Comparison of ENCODE assay signal across 17 cellular contexts in genomic region chr17:68707032-68707431, GRCh38.
DNase-seq lines count a peak whose midpoint lies in the region; ATAC-seq and TF ChIP-seq lines count a peak whose summit lies in the region.
"Had no signal": no experiment of that assay in that cellular context is flagged by ENCODE, and none has a peak within 500 bp of the region (broad histone marks: within the 10 kb centered on the region; RNA-seq: fewer than 3 reads in every experiment).

No MANE protein-coding gene starts in this region.

- H3K27me3 ChIP-seq in IMR-90 (ENCODE audit: control insufficient read depth, insufficient read depth, low read length) (no peaks in the 10 kb centered on the region), thyroid gland (no peaks in the 10 kb centered on the region)

- no peak overlapping the region for H2BK15ac ChIP-seq in IMR-90 (ENCODE audit: low read depth, low read length)

- H2AK9ac ChIP-seq in IMR-90 (replicated peaks; ENCODE audit: low read depth, low read length, poor library complexity) = no peak overlapping the region

- no peak overlapping the region for H2AFZ ChIP-seq in IMR-90 (replicated peaks; ENCODE audit: low read length, poor library complexity)

- no peak overlapping the region for H3K23ac ChIP-seq in IMR-90 (ENCODE audit: low read depth, low read length)

- H3K27ac ChIP-seq in IMR-90 (ENCODE audit: insufficient read depth, low read length) (no peak overlapping the region), thyroid gland (no peak overlapping the region)
- H3K27ac ChIP-seq: A549 had no signal

- no peaks in the 10 kb centered on the region for H3K79me1 ChIP-seq in IMR-90 (ENCODE audit: low read depth in 1 of 2, low read length in 2 of 2)

- no peak overlapping the region for H3K4me2 ChIP-seq in IMR-90 (ENCODE audit: low read depth, low read length)
- H3K4me2 ChIP-seq: A549 had no signal

- no TSS peak for BruUV-seq in IMR-90 (replicated peaks; lab: Mats Ljungman, UMichigan)

- ATAC-seq in IMR-90 (ENCODE audit: low read depth) = peak; percentile 79
- no peak for ATAC-seq in GM18867 (IDR thresholded peaks at IDR 0.05; ENCODE audit: unreplicated experiment)
- ATAC-seq: A549; activated CD8-positive, alpha-beta memory T cell treated with anti-CD3 and anti-CD28 coated beads, Interleukin-2, amount 10 ng/mL, durations not matched to agents 7 days and 5 days had no signal

- H3K56ac ChIP-seq in IMR-90 (ENCODE audit: extremely low read depth, insufficient read depth, low read length) = no peak overlapping the region

- no peak overlapping the region for H3K4me3 ChIP-seq in AG04449 (ENCODE audit: low read depth, low read length)
- H3K4me3 ChIP-seq in IMR-90 (ENCODE audit: insufficient read depth, low read depth, low read length) = no peak overlapping the region
- H3K4me3 ChIP-seq in choroid plexus epithelial cell (ENCODE audit: low read depth, low read length) = no peak overlapping the region
- no peak overlapping the region for H3K4me3 ChIP-seq in thyroid gland (replicated peaks in 1 of 3)
- H3K4me3 ChIP-seq: A549 had no signal

- no peak overlapping the region for H3K18ac ChIP-seq in IMR-90 (ENCODE audit: low read depth, low read length)

- POLR2A ChIA-PET in AG04449 (lab: Yijun Ruan, JAX) = interaction anchor here (1.2 kb wide), 1 partner anchor 195 kb away, joined by 4 read pairs; the partner anchor contains the start of gene PRKAR1A
- POLR2A ChIA-PET in IMR-90 (lab: Charles Lee; ENCODE audit: unreplicated experiment) = interaction anchor here (0.6 kb wide), 1 partner anchor 674 kb away, joined by 17 read pairs; no protein-coding TSS in a partner anchor

- in situ Hi-C loops in IMR-90 (cut with MboI; ENCODE audit: low sequenced_read_pairs) = no loop called here

- H2BK5ac ChIP-seq in IMR-90 (ENCODE audit: low read depth, low read length, poor library complexity, severe bottlenecking) = no peak overlapping the region

- intact Hi-C loops in IMR-90 (cut with micrococcal nuclease) = no loop called here
- intact Hi-C loops in thyroid gland (cut with DNase I) = no loop called here

- no peak for TF ChIP-seq POLR2A in IMR-90 (IDR thresholded peaks at IDR 0.05; ENCODE audit: low read depth, low read length)
- no peak for TF ChIP-seq POLR2A in thyroid gland (IDR thresholded peaks at IDR 0.05)

- 0 out of 2 replicates have a peak, but pooled peaks cover 6% of the 10 kb centered on the region for H3K9me1 ChIP-seq in IMR-90 (ENCODE audit: insufficient read depth, low read length)

- WGBS in IMR-90 (ENCODE audit: extremely low coverage in 2 of 2, insufficient read length in 1 of 2), 2 experiments = 64% methylated on average over 4 of the region's 4 CpGs; no CpG with 5 or more reads in 1 of the 2 experiments
- WGBS in thyroid gland, 2 donors = 81 to 85% methylated on average over 4 of the region's 4 CpGs

- no peak overlapping the region for H4K8ac ChIP-seq in IMR-90 (ENCODE audit: low read depth in 2 of 2, low read length in 2 of 2)

- CTCF ChIA-PET in AG04449 (lab: Yijun Ruan, JAX) (interaction anchor here (1.0 to 2.2 kb wide), 5 partner anchors 9 to 173 kb away, joined by 3 to 6 read pairs (median 3); no protein-coding TSS in a partner anchor), IMR-90 (lab: Yijun Ruan, JAX) (no interaction called here)

- no peak overlapping the region for H4K91ac ChIP-seq in IMR-90 (ENCODE audit: insufficient read depth, low read depth, low read length)

- H3K9me3 ChIP-seq in IMR-90 (ENCODE audit: control insufficient read depth, insufficient read depth, low read length) (no peaks in the 10 kb centered on the region), thyroid gland (no peaks in the 10 kb centered on the region)
- H3K9me3 ChIP-seq: A549 had no signal

- DNase-seq in AG04449 (ENCODE audit: low read depth, low spot score) (peak; percentile 62), IMR-90 (peak; percentile 56), choroid plexus epithelial cell (ENCODE audit: low read depth) (peak; percentile 31), kidney tubule cell (ENCODE audit: low spot score) (peak; percentile 11), thyroid gland (no peak), NCI-H2227 (lab: John Stamatoyannopoulos, UW; ENCODE audit: unreplicated experiment) (no peak)
- DNase-seq in stimulated activated CD4-positive, alpha-beta T cell treated with anti-CD3 and anti-CD28 coated beads, Interleukin-4, amount 100 ng/mL, for 1 hour = no peak
- DNase-seq: activated CD8-positive, alpha-beta memory T cell treated with anti-CD3 and anti-CD28 coated beads, Interleukin-2, amount 10 ng/mL, durations not matched to agents 7 days and 5 days; dermis blood vessel endothelial cell; DMS153; NCI-H1105; NCI-H526; occipital lobe; SHP77 treated with DMSO at 0.1 percent for 48 hours; stimulated activated CD8-positive, alpha-beta memory T cell treated with anti-CD3 and anti-CD28 coated beads, Interleukin-4, amount 100 ng/mL, for 48 hours had no signal

- no peak overlapping the region; the same call in 1 of the 2 replicates for H3K9ac ChIP-seq in IMR-90 (ENCODE audit: low read depth, low read length)

- TF ChIP-seq CTCF in AG04449 (IDR thresholded peaks at IDR 0.05; ENCODE audit: insufficient read depth, low read length, missing control alignments) (no peak), IMR-90 (conservative IDR thresholded peaks at IDR 0.05; ENCODE audit: low read depth, low read length) (no peak), choroid plexus epithelial cell (conservative IDR thresholded peaks at IDR 0.05; ENCODE audit: low read depth, low read length) (no peak), thyroid gland (IDR thresholded peaks at IDR 0.05) (no peak)

- no peak for TF ChIP-seq RAD21 in IMR-90 (IDR thresholded peaks at IDR 0.05; ENCODE audit: low read length)

- H4K5ac ChIP-seq in IMR-90 (ENCODE audit: low read depth, low read length) = no peak overlapping the region

- H2AK5ac ChIP-seq in IMR-90 (ENCODE audit: low read depth, low read length) = no peak overlapping the region

- H3K14ac ChIP-seq in IMR-90 (replicated peaks; ENCODE audit: low read depth, low read length) = no peak overlapping the region

- dilution Hi-C loops in IMR-90 (cut with HindIII; ENCODE audit: low sequenced_read_pairs, unreplicated experiment) = no loop called here

- H2BK120ac ChIP-seq in IMR-90 (ENCODE audit: low read depth, low read length) = 0 out of 2 replicates have a peak overlapping the region, but pooled peaks have one; percentile 26

- peaks cover 7% of the 10 kb centered on the region; the same call in 1 of the 2 replicates for H3K4me1 ChIP-seq in IMR-90 (ENCODE audit: control insufficient read depth, insufficient read depth, low read length)
- no peaks in the 10 kb centered on the region for H3K4me1 ChIP-seq in thyroid gland
- H3K4me1 ChIP-seq: A549 had no signal

- H3K36me3 ChIP-seq in IMR-90 (ENCODE audit: control insufficient read depth, insufficient read depth, low read length) (no peaks in the 10 kb centered on the region), thyroid gland (no peaks in the 10 kb centered on the region)

- no peaks in the 10 kb centered on the region for H4K20me1 ChIP-seq in IMR-90 (ENCODE audit: insufficient read depth, low read length)

- no peak overlapping the region for H3K4ac ChIP-seq in IMR-90 (ENCODE audit: low read depth, low read length)

- no peak overlapping the region for H2BK20ac ChIP-seq in IMR-90 (ENCODE audit: low read depth, low read length)

TF ChIP-seq in IMR-90, 13 proteins besides CTCF, POLR2A, EP300 and RAD21:
- TF ChIP-seq BHLHE40 (IDR thresholded peaks at IDR 0.05; ENCODE audit: low read depth, low read length) (no peak), RCOR1 (IDR thresholded peaks at IDR 0.05; ENCODE audit: insufficient replicate concordance, low read length) (no peak), MXI1 (IDR thresholded peaks at IDR 0.05; ENCODE audit: borderline replicate concordance, low read depth, low read length) (no peak), RFX5 (IDR thresholded peaks at IDR 0.05; ENCODE audit: low read depth, low read length) (no peak), ELK1 (IDR thresholded peaks at IDR 0.05; ENCODE audit: borderline replicate concordance, low read depth, low read length) (no peak), CHD1 (IDR thresholded peaks at IDR 0.05; ENCODE audit: low read depth, low read length) (no peak)
- TF ChIP-seq, protein P1, sequence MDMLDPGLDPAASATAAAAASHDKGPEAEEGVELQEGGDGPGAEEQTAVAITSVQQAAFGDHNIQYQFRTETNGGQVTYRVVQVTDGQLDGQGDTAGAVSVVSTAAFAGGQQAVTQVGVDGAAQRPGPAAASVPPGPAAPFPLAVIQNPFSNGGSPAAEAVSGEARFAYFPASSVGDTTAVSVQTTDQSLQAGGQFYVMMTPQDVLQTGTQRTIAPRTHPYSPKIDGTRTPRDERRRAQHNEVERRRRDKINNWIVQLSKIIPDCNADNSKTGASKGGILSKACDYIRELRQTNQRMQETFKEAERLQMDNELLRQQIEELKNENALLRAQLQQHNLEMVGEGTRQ (IDR thresholded peaks at IDR 0.05; ENCODE audit: low read depth, low read length) = no peak
TF ChIP-seq in IMR-90: peak in this region for 0.

Comparison
In these comparisons a context has a peak if more than half of its experiments do, and no peak if none do; other contexts are left out.
1. DNase-seq: peak in AG04449 (single experiment), IMR-90 (single experiment), choroid plexus epithelial cell (single experiment) and kidney tubule cell (single experiment); none in thyroid gland (0 of 2), NCI-H2227 (single experiment) and stimulated activated CD4-positive, alpha-beta T cell treated with anti-CD3 and anti-CD28 coated beads, Interleukin-4, amount 100 ng/mL, for 1 hour (single experiment).